Comparison of ENCODE assay signal across 32 cellular contexts in the genomic region with DNA sequence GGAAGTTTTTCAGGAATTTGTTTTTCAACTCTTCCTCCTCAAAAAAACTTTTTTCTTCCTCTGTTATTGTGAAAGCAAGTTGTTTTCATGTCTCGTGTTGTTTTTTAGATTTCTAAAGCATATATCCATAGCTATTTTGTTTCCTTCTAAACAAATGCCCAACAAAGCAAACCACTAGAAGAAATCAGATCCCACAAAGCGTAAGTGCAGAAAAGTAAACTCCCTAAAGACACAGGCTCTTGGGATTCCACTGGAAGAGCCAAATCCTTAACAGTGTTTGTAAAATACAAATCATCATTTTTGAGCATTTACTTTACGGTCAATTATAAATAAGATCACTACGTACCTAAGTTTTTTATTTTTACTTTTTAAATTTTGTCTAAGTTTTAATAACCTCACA. TPM values are rescaled to one million over a fixed set of nuclear protein-coding genes. Genes with fewer than 3 reads are reported as not detected.
"Had no signal": no experiment of that assay in that cellular context is flagged by ENCODE, and none has a peak within 500 bp of the region (broad histone marks: within the 10 kb centered on the region; RNA-seq: fewer than 3 reads in every experiment).

No MANE protein-coding gene starts in this region.

- H3K36me3 ChIP-seq: left lung, neural progenitor cell, neutrophil, suprapubic skin, thoracic aorta, tibial artery, upper lobe of right lung had no signal

- H3K27me3 ChIP-seq: left lung, neural progenitor cell, neutrophil, suprapubic skin, tibial artery, upper lobe of right lung had no signal

- H3K9ac ChIP-seq: neural progenitor cell had no signal

- FAIRE-seq: islet of Langerhans, urothelium cell line had no signal

- H3K27ac ChIP-seq: left lung, neural progenitor cell, neutrophil, skin epidermis, suprapubic skin, thoracic aorta, tibial artery, upper lobe of right lung had no signal

- DNase-seq: hypothalamus; immature natural killer cell; kidney; left colon; left lung; mesendoderm; naive B cell; natural killer cell; nephron progenitor cell; occipital lobe; right cardiac atrium; stimulated activated CD4-positive, alpha-beta T cell treated with anti-CD3 and anti-CD28 coated beads, Interleukin-12 subunit alpha, Interleukin-12 subunit beta, amount 100 ng/mL, for 4 hours; stimulated activated CD4-positive, alpha-beta T cell treated with anti-CD3 and anti-CD28 coated beads, Interleukin-15, amount 100 ng/mL, for 24 hours; stimulated activated CD4-positive, alpha-beta T cell treated with anti-CD3 and anti-CD28 coated beads, Interleukin-2, amount 100 ng/mL, for 24 hours; stimulated activated CD4-positive, alpha-beta T cell treated with anti-CD3 and anti-CD28 coated beads, Interleukin-4, amount 100 ng/mL, for 1 hour; stimulated activated naive B cell treated with anti-CD40 and anti-IgM and Interleukin-4, amounts not matched to agents 10 μg/mL and 1 μg/mL and 100 μg/mL, for 72 hours; stimulated activated naive CD8-positive, alpha-beta T cell treated with anti-CD3 and anti-CD28 coated beads, Interleukin-15, Interleukin-2, amounts not matched to agents 100 U/mL and 50 U/mL, for 24 hours; tibial artery; trophoblast cell; upper lobe of right lung had no signal

- H3K4me1 ChIP-seq: left lung, neural progenitor cell, suprapubic skin, tibial artery, upper lobe of right lung had no signal

- H2AFZ ChIP-seq: neural progenitor cell had no signal

- ATAC-seq: left colon; left lung; natural killer cell; right cardiac atrium; sciatic nerve; stimulated activated naive B cell treated with anti-CD40 and anti-IgM and Interleukin-4, amounts not matched to agents 10 μg/mL and 1 μg/mL and 100 μg/mL, for 72 hours; stimulated activated naive CD8-positive, alpha-beta T cell treated with anti-CD3 and anti-CD28 coated beads, Interleukin-15, Interleukin-2, amounts not matched to agents 100 U/mL and 50 U/mL, for 24 hours; upper lobe of right lung had no signal

- H3K4me2 ChIP-seq: neural progenitor cell had no signal

- H3K4me3 ChIP-seq: left lung, lung, neural progenitor cell, skin epidermis, suprapubic skin, thoracic aorta, tibial artery, upper lobe of right lung had no signal

- H3K9me3 ChIP-seq: left lung, neutrophil, suprapubic skin, thoracic aorta, tibial artery, upper lobe of right lung had no signal

RNA-seq across cellular contexts. Expression of gene TNFAIP6, which starts 30.6 kb away (rescaled TPM):
- total RNA-seq: osteocyte, progenitor cell of endocrine pancreas, pulmonary artery endothelial cell had no signal
- polyA plus RNA-seq: immature natural killer cell had no signal
